Comparison of ENCODE assay signal across 30 cellular contexts in the genomic region with DNA sequence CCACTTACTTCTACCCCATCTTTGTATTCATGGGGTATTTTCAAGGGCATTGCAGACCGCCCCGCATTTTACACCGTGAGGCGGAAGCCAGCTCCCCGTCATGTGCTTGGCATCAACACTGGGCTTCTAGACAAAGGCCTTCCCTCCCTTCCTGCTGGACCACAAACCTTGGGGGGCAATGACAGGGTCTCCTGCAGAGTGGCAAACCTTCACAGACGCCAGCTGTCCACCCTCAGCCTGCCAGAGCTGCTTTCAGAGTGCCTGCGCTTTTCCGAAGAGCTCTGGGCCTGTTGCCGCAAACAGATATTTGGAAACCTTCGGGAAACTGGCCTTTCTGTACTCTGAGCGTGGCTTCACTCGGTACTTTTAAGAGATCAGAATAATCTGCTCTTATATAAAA.
DNase-seq lines count a peak whose midpoint lies in the region; ATAC-seq and TF ChIP-seq lines count a peak whose summit lies in the region.
"Had no signal": no experiment of that assay in that cellular context is flagged by ENCODE, and none has a peak within 500 bp of the region (broad histone marks: within the 10 kb centered on the region; RNA-seq: fewer than 3 reads in every experiment).

No MANE protein-coding gene starts in this region.

- no peak overlapping the region for H3K4me2 ChIP-seq in hepatocyte

- H3K4me1 Mint-ChIP-seq in activated naive CD8-positive, alpha-beta T cell treated with anti-CD3 and anti-CD28 coated beads, Interleukin-2, amount 50 U/mL, for 24 hours, result peaks cover 6% of the 10 kb centered on the region

- WGBS in hepatocyte (ENCODE audit: low lambda C conversion rate, missing lambda C conversion rate), result 90% methylated on average over 12 of the region's 12 CpGs

- peaks cover 8% of the 10 kb centered on the region for H3K36me3 Mint-ChIP-seq in activated naive CD8-positive, alpha-beta T cell treated with anti-CD3 and anti-CD28 coated beads, Interleukin-2, amount 50 U/mL, for 24 hours (ENCODE audit: low read depth)

- no peaks in the 10 kb centered on the region for H3K9me2 ChIP-seq in hepatocyte (replicated peaks; ENCODE audit: insufficient read depth)

- intact Hi-C loops in upper lobe of right lung (cut with DNase I), result no loop called here

- no peak overlapping the region for H3K4me3 Mint-ChIP-seq in activated naive CD8-positive, alpha-beta T cell treated with anti-CD3 and anti-CD28 coated beads, Interleukin-2, amount 50 U/mL, for 24 hours
- H3K4me3 Mint-ChIP-seq: activated naive CD8-positive, alpha-beta T cell treated with anti-CD3 and anti-CD28 coated beads, Interleukin-2, amount 10 ng/mL, durations not matched to agents 7 days and 5 days; CD8-positive, alpha-beta memory T cell; H9; mesothelial cell of epicardium; naive thymus-derived CD4-positive, alpha-beta T cell had no signal

- no peak overlapping the region for H3K27ac ChIP-seq in HEK293 (ENCODE audit: extremely low read depth, low read depth, low read length)
- peak overlapping the region; percentile 66 for H3K27ac ChIP-seq in hepatocyte
- no peak overlapping the region for H3K27ac ChIP-seq in upper lobe of right lung
- H3K27ac ChIP-seq: prostate gland, SJCRH30, tibial nerve had no signal

- DNase-seq in Ammon's horn (ENCODE audit: low spot score), result peak; percentile 35
- DNase-seq in activated naive CD8-positive, alpha-beta T cell treated with anti-CD3 and anti-CD28 coated beads, Interleukin-2, amount 50 U/mL, for 24 hours, result no peak
- no peak for DNase-seq in hepatocyte (ENCODE audit: low spot score)
- DNase-seq in upper lobe of right lung, result no peak
- no peak for DNase-seq in stimulated activated CD4-positive, alpha-beta T cell treated with anti-CD3 and anti-CD28 coated beads, Interleukin-12 subunit alpha, Interleukin-12 subunit beta, amount 100 ng/mL, for 4 hours
- DNase-seq in NCI-H2227 treated with DMSO at 0.1 percent for 48 hours (lab: John Stamatoyannopoulos, UW), result no peak
- DNase-seq: activated CD4-positive, alpha-beta T cell treated with anti-CD3 and anti-CD28 coated beads for 4 hours; activated CD8-positive, alpha-beta memory T cell treated with anti-CD3 and anti-CD28 coated beads for 24 hours; activated naive CD8-positive, alpha-beta T cell treated with anti-CD3 and anti-CD28 coated beads, Interleukin-2, amount 10 ng/mL, durations not matched to agents 7 days and 5 days; activated T-cell treated with anti-CD3 and anti-CD28 coated beads for 4 hours; CD8-positive, alpha-beta memory T cell; DMS153; H9; KG1; MG63; naive thymus-derived CD4-positive, alpha-beta T cell; NCI-H2029 treated with DMSO at 0.1 percent for 48 hours; NCI-H345; NCI-H774; SJCRH30; stimulated activated CD4-positive, alpha-beta T cell treated with anti-CD3 and anti-CD28 coated beads, Interleukin-4, amount 100 ng/mL, for 24 hours; T-helper 9 cell had no signal

- no peaks in the 10 kb centered on the region for H3K27me3 Mint-ChIP-seq in activated naive CD8-positive, alpha-beta T cell treated with anti-CD3 and anti-CD28 coated beads, Interleukin-2, amount 50 U/mL, for 24 hours
- H3K27me3 Mint-ChIP-seq: activated naive CD8-positive, alpha-beta T cell treated with anti-CD3 and anti-CD28 coated beads, Interleukin-2, amount 10 ng/mL, durations not matched to agents 7 days and 5 days; brain; CD8-positive, alpha-beta memory T cell; naive thymus-derived CD4-positive, alpha-beta T cell had no signal

- no peaks in the 10 kb centered on the region for H3K9me3 ChIP-seq in HEK293 (ENCODE audit: control insufficient read depth, insufficient read depth, low read depth, low read length)
- H3K9me3 ChIP-seq in hepatocyte (ENCODE audit: low read depth), result no peaks in the 10 kb centered on the region
- no peaks in the 10 kb centered on the region for H3K9me3 ChIP-seq in upper lobe of right lung
- H3K9me3 ChIP-seq: MG63, prostate gland, SJCRH30, tibial nerve had no signal

- no peak for ATAC-seq in activated naive CD8-positive, alpha-beta T cell treated with anti-CD3 and anti-CD28 coated beads, Interleukin-2, amount 50 U/mL, for 24 hours
- no peak for ATAC-seq in upper lobe of right lung
- no peak for ATAC-seq in HG02840 (IDR thresholded peaks at IDR 0.05; ENCODE audit: low FRiP score, unreplicated experiment)
- ATAC-seq: naive thymus-derived CD4-positive, alpha-beta T cell; sciatic nerve had no signal

- peak overlapping the region; percentile 19 for H3K27ac Mint-ChIP-seq in activated naive CD8-positive, alpha-beta T cell treated with anti-CD3 and anti-CD28 coated beads, Interleukin-2, amount 50 U/mL, for 24 hours
- H3K27ac Mint-ChIP-seq: activated T-helper 2 cell treated with anti-CD3 and anti-CD28 coated beads, Interferon-gamma antibody, Interleukin-2, Interleukin-4, amounts not matched to agents 10 μg/mL and 5 μg/mL and 100 μg/mL, durations not matched to agents 14 hours and 24 hours and 36 hours; brain; mesothelial cell of epicardium had no signal

- H4K20me1 ChIP-seq in hepatocyte (ENCODE audit: insufficient read depth, poor library complexity, severe bottlenecking), result no peaks in the 10 kb centered on the region

- no peaks in the 10 kb centered on the region for H3K79me2 ChIP-seq in hepatocyte

- H3K4me1 ChIP-seq in HEK293 (ENCODE audit: control insufficient read depth, insufficient read depth, low read length), result no peaks in the 10 kb centered on the region
- peaks cover 12% of the 10 kb centered on the region for H3K4me1 ChIP-seq in hepatocyte (ENCODE audit: insufficient read depth)
- no peaks in the 10 kb centered on the region for H3K4me1 ChIP-seq in upper lobe of right lung
- H3K4me1 ChIP-seq: prostate gland, SJCRH30, tibial nerve had no signal

- CTCF ChIA-PET in HEK293 (lab: Yijun Ruan, JAX), result interaction anchor here (1.2 kb wide), 1 partner anchor 27 kb away, joined by 3 read pairs; no protein-coding TSS in a partner anchor

- no peak for TF ChIP-seq CTCF in HEK293 (tag by site-specific recombination; IDR thresholded peaks at IDR 0.05)
- TF ChIP-seq CTCF in hepatocyte (IDR thresholded peaks at IDR 0.05; ENCODE audit: poor library complexity), result no peak
- no peak for TF ChIP-seq CTCF in upper lobe of right lung (IDR thresholded peaks at IDR 0.05)

- H3K27me3 ChIP-seq in hepatocyte (no peaks in the 10 kb centered on the region), upper lobe of right lung (no peaks in the 10 kb centered on the region)
- H3K27me3 ChIP-seq: MG63, SJCRH30, tibial nerve had no signal

- H3K4me3 ChIP-seq in HEK293 (ENCODE audit: low read depth, low read length) (no peak overlapping the region), hepatocyte (no peak overlapping the region), upper lobe of right lung (no peak overlapping the region)
- H3K4me3 ChIP-seq: MG63, prostate gland, SJCRH30, tibial nerve had no signal

- no peaks in the 10 kb centered on the region for H3K9me3 Mint-ChIP-seq in activated naive CD8-positive, alpha-beta T cell treated with anti-CD3 and anti-CD28 coated beads, Interleukin-2, amount 50 U/mL, for 24 hours
- H3K9me3 Mint-ChIP-seq: activated naive CD8-positive, alpha-beta T cell treated with anti-CD3 and anti-CD28 coated beads, Interleukin-2, amount 10 ng/mL, durations not matched to agents 7 days and 5 days; activated T-helper 2 cell treated with anti-CD3 and anti-CD28 coated beads, Interferon-gamma antibody, Interleukin-2, Interleukin-4, amounts not matched to agents 10 μg/mL and 5 μg/mL and 100 μg/mL, durations not matched to agents 14 hours and 24 hours and 36 hours; CD8-positive, alpha-beta memory T cell; H9; mesothelial cell of epicardium had no signal

- H3K36me3 ChIP-seq in HEK293 (ENCODE audit: control insufficient read depth in 2 of 2, insufficient read depth in 1 of 2, low read length in 2 of 2), result peaks cover 0 to 35% of the 10 kb centered on the region in 2 experiments; a peak in 1 of 3 replicates
- no peaks in the 10 kb centered on the region for H3K36me3 ChIP-seq in hepatocyte (replicated peaks; ENCODE audit: insufficient read depth, low read depth)
- no peaks in the 10 kb centered on the region for H3K36me3 ChIP-seq in upper lobe of right lung
- H3K36me3 ChIP-seq: prostate gland had no signal

- POLR2A ChIA-PET in HEK293 (lab: Yijun Ruan, JAX), result no interaction called here

- H2AFZ ChIP-seq in hepatocyte, result no peak overlapping the region

TF ChIP-seq in HEK293, 187 proteins besides CTCF, POLR2A, EP300 and RAD21:
- no peak for TF ChIP-seq ZNF558 (tag by site-specific recombination; IDR thresholded peaks at IDR 0.05)
- TF ChIP-seq GLIS1 (tag by site-specific recombination; IDR thresholded peaks at IDR 0.05), result peak; percentile 9; the same call in 1 of the 2 replicates
